Comparison of ENCODE assay signal across 8 cellular contexts in the genomic region with DNA sequence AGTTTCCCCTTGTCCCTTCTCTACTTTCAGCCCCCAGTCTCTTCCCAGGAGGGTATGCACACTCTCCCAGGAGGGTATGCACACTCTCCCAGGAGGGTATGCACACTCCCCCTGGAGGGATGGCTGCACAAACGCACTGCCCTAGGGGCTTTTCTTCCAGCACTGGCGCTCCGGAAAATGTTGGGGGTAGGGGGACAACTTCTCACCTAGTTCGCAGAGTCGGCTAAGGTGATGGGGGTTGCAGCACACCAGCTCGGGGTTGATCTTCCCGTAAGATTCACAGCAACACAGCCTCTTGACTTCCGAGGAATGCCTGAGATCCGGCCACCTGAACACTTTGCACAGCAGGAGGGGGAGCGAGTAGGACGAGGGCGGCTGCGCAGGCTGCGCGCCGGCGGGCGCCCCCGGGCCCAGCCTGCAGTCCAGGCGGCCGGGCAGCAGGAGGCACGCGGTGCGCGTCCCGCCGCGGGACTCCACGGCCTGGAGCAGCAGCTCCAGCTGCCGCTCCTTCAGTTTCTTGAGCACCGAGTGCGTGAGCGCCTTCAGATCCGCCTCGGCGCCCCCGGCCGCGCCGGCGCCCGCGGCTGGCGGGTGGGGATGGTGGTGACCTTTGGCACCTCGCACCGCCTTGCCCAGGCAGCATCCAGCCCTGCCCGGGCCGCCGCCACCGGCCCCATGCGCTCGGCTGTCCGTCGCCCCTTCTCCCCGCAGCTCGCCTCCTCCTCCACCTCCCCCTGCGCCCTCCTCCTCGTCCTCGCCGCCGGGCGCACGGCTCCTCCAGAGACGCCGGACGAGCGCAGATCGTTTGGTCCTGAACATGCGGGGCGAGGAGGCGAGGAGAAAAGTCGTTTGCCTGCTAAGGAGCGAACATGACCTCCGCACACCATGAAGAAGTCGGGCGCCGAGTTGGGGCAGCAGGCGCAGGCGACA. TPM values are rescaled to one million over a fixed set of nuclear protein-coding genes. Genes with fewer than 3 reads are reported as not detected.
DNase-seq lines count a peak whose midpoint lies in the region; ATAC-seq and TF ChIP-seq lines count a peak whose summit lies in the region.

No MANE protein-coding gene starts in this region.

- CTCF ChIA-PET in CD8-positive, alpha-beta T cell (lab: Charles Lee), result interaction anchor here (1.2 kb wide), 1 partner anchor 82 kb away, joined by 3 read pairs; no protein-coding TSS in a partner anchor

- no peaks in the 10 kb centered on the region for H3K9me3 ChIP-seq in CD8-positive, alpha-beta T cell (ENCODE audit: low read length)
- H3K9me3 ChIP-seq in HAP-1, result no peaks in the 10 kb centered on the region
- H3K9me3 ChIP-seq in SK-N-MC (ENCODE audit: low read depth, low read length), result no peaks in the 10 kb centered on the region
- H3K9me3 ChIP-seq in mesenchymal stem cell (ENCODE audit: control insufficient read depth, low read length), result no peaks in the 10 kb centered on the region
- peaks cover 1% of the 10 kb centered on the region for H3K9me3 ChIP-seq in thymus (ENCODE audit: control insufficient read depth)

- peak overlapping the region; percentile 97 for H3K27ac Mint-ChIP-seq in CD8-positive, alpha-beta T cell

- peak overlapping the region; percentile 71 for H4K8ac ChIP-seq in mesenchymal stem cell (ENCODE audit: low read length)

- WGBS in mesenchymal stem cell, result under 1% methylated on average over 63 of the region's 79 CpGs
- WGBS in thymus, result under 1% methylated on average over 79 of the region's 79 CpGs

- DNase-seq in CD8-positive, alpha-beta T cell, result peak in 3 of 7 experiments; percentile 39 to 74 (median 45)
- DNase-seq in HAP-1 (ENCODE audit: low spot score in 2 of 2), result peak; percentile 36 to 65
- no peak for DNase-seq in SK-N-MC (ENCODE audit: low read depth, low spot score)
- DNase-seq in coronary artery (ENCODE audit: low spot score), result peak; percentile 74
- peak; percentile 66 for DNase-seq in mesenchymal stem cell
- DNase-seq in NCI-H187 (lab: John Stamatoyannopoulos, UW), result no peak

- peak overlapping the region; percentile 91 to 99 for H3K18ac ChIP-seq in mesenchymal stem cell (ENCODE audit: low read depth in 1 of 2, low read length in 2 of 2)

- peak overlapping the region; percentile 55 for H3K27ac ChIP-seq in CD8-positive, alpha-beta T cell (ENCODE audit: low read depth, low read length)
- H3K27ac ChIP-seq in SK-N-MC (no peak overlapping the region), coronary artery (peak overlapping the region; percentile 94 to 98), mesenchymal stem cell (ENCODE audit: low read length, poor library complexity, severe bottlenecking) (peak overlapping the region; percentile 84), thymus (ENCODE audit: low read depth) (peak overlapping the region; percentile 50)

- in situ Hi-C loops in HAP-1 (cut with MboI; ENCODE audit: low sequenced_read_pairs), result no loop called here

- peaks cover 42% of the 10 kb centered on the region for H3K36me3 Mint-ChIP-seq in CD8-positive, alpha-beta T cell

- H3K14ac ChIP-seq in mesenchymal stem cell (ENCODE audit: low read length in 2 of 2), result peak overlapping the region in 1 of 2 experiments; percentile 64

- no peak for TF ChIP-seq CTCF in CD8-positive, alpha-beta T cell (IDR thresholded peaks at IDR 0.05)
- no peak for TF ChIP-seq CTCF in coronary artery (IDR thresholded peaks at IDR 0.05)

- no peaks in the 10 kb centered on the region for H3K9me3 Mint-ChIP-seq in CD8-positive, alpha-beta T cell

- H2AK5ac ChIP-seq in mesenchymal stem cell (ENCODE audit: low read length, severe bottlenecking), result peak overlapping the region; percentile 9

- peak overlapping the region; percentile 12 for H4K91ac ChIP-seq in mesenchymal stem cell (ENCODE audit: low read length)

- H3K4me2 ChIP-seq in mesenchymal stem cell (ENCODE audit: low read length, poor library complexity, severe bottlenecking), result peak overlapping the region; percentile 79

- H3K4me3 Mint-ChIP-seq in CD8-positive, alpha-beta T cell, result peak overlapping the region; percentile 98

- peaks cover 52% of the 10 kb centered on the region for H3K4me1 Mint-ChIP-seq in CD8-positive, alpha-beta T cell (ENCODE audit: low read depth)

- POLR2A ChIA-PET in CD8-positive, alpha-beta T cell (lab: Charles Lee), result no interaction called here

- peak overlapping the region; percentile 59 for H2BK5ac ChIP-seq in mesenchymal stem cell (ENCODE audit: low read depth, low read length, poor library complexity, severe bottlenecking)

- ATAC-seq in CD8-positive, alpha-beta T cell, result peak; percentile 13
- ATAC-seq in HG03439 (IDR thresholded peaks at IDR 0.05; ENCODE audit: unreplicated experiment), result no peak

- no peaks in the 10 kb centered on the region for H3K36me3 ChIP-seq in CD8-positive, alpha-beta T cell (ENCODE audit: insufficient read depth, low read length)
- H3K36me3 ChIP-seq in HAP-1 (replicated peaks) (peaks cover 6% of the 10 kb centered on the region), SK-N-MC (ENCODE audit: insufficient read depth, low read length) (peaks cover 3% of the 10 kb centered on the region; the same call in 1 of the 2 replicates), mesenchymal stem cell (ENCODE audit: control insufficient read depth in 1 of 2, insufficient read depth in 2 of 2, low read depth in 1 of 2, low read length in 2 of 2) (peaks cover 26 to 45% of the 10 kb centered on the region in 2 experiments), thymus (ENCODE audit: control insufficient read depth, insufficient read depth) (no peaks in the 10 kb centered on the region)

- H3K9ac ChIP-seq in SK-N-MC (ENCODE audit: insufficient read length), result peak overlapping the region; percentile 60
- peak overlapping the region; percentile 95 for H3K9ac ChIP-seq in mesenchymal stem cell (ENCODE audit: low read length)

- peak overlapping the region; percentile 75 to 86 for H3K4ac ChIP-seq in mesenchymal stem cell (ENCODE audit: low read depth in 1 of 2, low read length in 2 of 2)

- H3K27me3 Mint-ChIP-seq in CD8-positive, alpha-beta T cell (ENCODE audit: low read depth), result peaks cover 3% of the 10 kb centered on the region

- intact Hi-C loops in CD8-positive, alpha-beta T cell (cut with DNase I, micrococcal nuclease), result loop anchor here (1.0 to 10.0 kb wide), 10 partner anchors 9 to 1425 kb away; partner anchors contain the start of genes CXXC1 (in 2 of the 2), ACAA2 (in 1 of the 2), MBD1 (in 1 of the 2) and SKA1 (in 1 of the 2)

- peak overlapping the region; percentile 91 for H2BK120ac ChIP-seq in mesenchymal stem cell (ENCODE audit: low read depth, low read length)

- H3K4me3 ChIP-seq in CD8-positive, alpha-beta T cell (ENCODE audit: low read depth, low read length), result peak overlapping the region; percentile 58
- peak overlapping the region; percentile 66 for H3K4me3 ChIP-seq in HAP-1
- peak overlapping the region; percentile 90 for H3K4me3 ChIP-seq in SK-N-MC
- H3K4me3 ChIP-seq in coronary artery, result peak overlapping the region; percentile 90
- peak overlapping the region; percentile 73 to 84 for H3K4me3 ChIP-seq in mesenchymal stem cell (ENCODE audit: insufficient read depth in 1 of 2, low read depth in 1 of 2, low read length in 2 of 2)
- peak overlapping the region; percentile 59 for H3K4me3 ChIP-seq in thymus (ENCODE audit: low read length)

- H3K27me3 ChIP-seq in CD8-positive, alpha-beta T cell (ENCODE audit: insufficient read depth, low read length), result no peaks in the 10 kb centered on the region
- no peaks in the 10 kb centered on the region for H3K27me3 ChIP-seq in HAP-1 (ENCODE audit: low read depth)
- H3K27me3 ChIP-seq in mesenchymal stem cell (ENCODE audit: control insufficient read depth in 1 of 2, insufficient read depth in 1 of 2, low read length in 2 of 2), result no peaks in the 10 kb centered on the region
- H3K27me3 ChIP-seq in thymus (ENCODE audit: control insufficient read depth, insufficient read depth), result peaks cover 77% of the 10 kb centered on the region

- peak overlapping the region; percentile 46 to 94 for H2BK12ac ChIP-seq in mesenchymal stem cell (ENCODE audit: low read length in 2 of 2)

- H2AFZ ChIP-seq in mesenchymal stem cell (ENCODE audit: low read depth, low read length), result no peak overlapping the region

- no peaks in the 10 kb centered on the region for H3K79me1 ChIP-seq in mesenchymal stem cell (replicated peaks; ENCODE audit: low read length, poor library complexity, severe bottlenecking)

- H3K4me1 ChIP-seq in CD8-positive, alpha-beta T cell (ENCODE audit: insufficient read depth, low read length), result peaks cover 41% of the 10 kb centered on the region
- H3K4me1 ChIP-seq in HAP-1 (peaks cover 28% of the 10 kb centered on the region), mesenchymal stem cell (ENCODE audit: control insufficient read depth, insufficient read depth, low read depth, low read length) (peaks cover 12% of the 10 kb centered on the region), thymus (ENCODE audit: control insufficient read depth, insufficient read depth, low read length) (peaks cover 20% of the 10 kb centered on the region)

- peak overlapping the region; percentile 8 for H2BK15ac ChIP-seq in mesenchymal stem cell (ENCODE audit: low read depth, poor library complexity, severe bottlenecking)

- peak overlapping the region; percentile 20 to 67 for H3K23ac ChIP-seq in mesenchymal stem cell (ENCODE audit: low read length in 2 of 2)

RNA-seq across cellular contexts. Expression of gene SMAD7, which starts 0.9 kb away (rescaled TPM):
- total RNA-seq in CD8-positive, alpha-beta T cell, result 100 to 1,000 TPM; 227 to 236 TPM
- 9.6 TPM for polyA plus RNA-seq in mesenchymal stem cell (2013, experiment 1 of 2)
- 9.9 TPM for polyA plus RNA-seq in mesenchymal stem cell (2013, experiment 2 of 2)
- polyA plus RNA-seq in thymus, result 7.8 TPM

Comparison
In these comparisons a context has a peak if more than half of its experiments do, and no peak if none do; other contexts are left out.
1. DNase-seq: peak in HAP-1 (2 of 2), coronary artery (single experiment) and mesenchymal stem cell (single experiment); none in SK-N-MC (single experiment) and NCI-H187 (0 of 2).
2. Peak in every context shown above with its lines, with median percentiles within 50 percentile points of each other: H3K4me3 ChIP-seq.